In the genomic region with DNA sequence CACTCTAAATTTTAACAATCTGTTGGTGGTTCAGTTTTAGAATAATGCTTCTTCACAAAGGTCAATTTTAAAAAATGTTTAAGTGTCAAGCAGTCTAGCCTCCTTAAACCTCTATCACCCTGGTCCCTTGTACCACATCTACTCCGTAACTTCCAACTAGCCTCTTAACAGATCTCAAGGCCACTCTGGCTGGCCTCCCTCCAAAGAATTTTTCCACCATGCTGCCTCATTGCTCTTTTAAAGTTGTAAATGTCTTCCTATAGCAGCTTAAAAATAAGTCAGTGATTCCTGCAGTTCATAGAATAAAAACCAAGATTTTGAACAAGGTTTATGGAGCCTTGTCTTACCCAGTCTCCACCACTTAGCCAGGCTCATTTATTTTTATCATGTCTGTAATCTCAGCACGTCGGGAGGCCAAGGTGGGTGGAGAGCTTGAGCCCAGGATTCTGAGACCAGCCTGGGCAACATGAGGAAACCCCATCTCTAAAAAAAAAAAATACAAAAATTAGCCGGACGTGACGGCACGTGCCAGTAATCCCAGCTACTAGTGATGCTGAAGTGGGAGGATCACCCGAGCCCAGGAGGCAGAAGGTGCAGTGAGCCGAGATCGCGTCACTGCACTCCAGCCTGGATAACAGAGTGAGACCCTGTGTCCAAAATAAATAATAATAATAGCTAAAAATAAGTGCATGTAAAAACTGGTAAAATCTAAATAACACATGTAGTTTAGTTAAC, we compare ENCODE assay signal across 26 cellular contexts.
"Had no signal": no experiment of that assay in that cellular context is flagged by ENCODE, and none has a peak within 500 bp of the region (broad histone marks: within the 10 kb centered on the region; RNA-seq: fewer than 3 reads in every experiment).

No MANE protein-coding gene starts in this region.

- H3K27ac ChIP-seq: esophagus muscularis mucosa, heart right ventricle, neutrophil, parathyroid adenoma, sigmoid colon, spleen, vagina had no signal

- H3K36me3 ChIP-seq: esophagus muscularis mucosa, heart right ventricle, neutrophil, sigmoid colon, spleen, tibial artery, vagina had no signal

- ATAC-seq: activated naive CD8-positive, alpha-beta T cell treated with anti-CD3 and anti-CD28 coated beads, Interleukin-2, amount 50 U/mL, for 24 hours; naive thymus-derived CD8-positive, alpha-beta T cell; stimulated activated naive B cell treated with anti-CD40 and anti-IgM and Interleukin-4, amounts not matched to agents 10 μg/mL and 1 μg/mL and 100 μg/mL, for 72 hours had no signal

- H3K4me1 Mint-ChIP-seq: activated naive CD4-positive, alpha-beta T cell treated with anti-CD3 and anti-CD28 coated beads, Interleukin-2, amount 10 ng/mL, durations not matched to agents 7 days and 5 days; activated naive CD8-positive, alpha-beta T cell treated with anti-CD3 and anti-CD28 coated beads, Interleukin-2, amount 50 U/mL, for 24 hours had no signal

- H2AFZ ChIP-seq: parathyroid adenoma had no signal

- H3K9ac ChIP-seq: parathyroid adenoma had no signal

- H3K9me3 ChIP-seq: esophagus muscularis mucosa, heart right ventricle, neutrophil, sigmoid colon, spleen, tibial artery, vagina had no signal

- H3K4me3 Mint-ChIP-seq: activated naive CD4-positive, alpha-beta T cell treated with anti-CD3 and anti-CD28 coated beads, Interleukin-2, amount 10 ng/mL, durations not matched to agents 7 days and 5 days; activated naive CD8-positive, alpha-beta T cell treated with anti-CD3 and anti-CD28 coated beads, Interleukin-2, amount 50 U/mL, for 24 hours; naive thymus-derived CD8-positive, alpha-beta T cell; stimulated activated naive B cell treated with anti-CD40 and anti-IgM and Interleukin-4, amounts not matched to agents 10 μg/mL and 1 μg/mL and 100 μg/mL, for 72 hours had no signal

- H3K79me2 ChIP-seq: parathyroid adenoma had no signal

- H3K4me3 ChIP-seq: esophagus muscularis mucosa, heart right ventricle, sigmoid colon, spleen, tibial artery, vagina had no signal

- DNase-seq: activated CD4-positive, CD25-positive, alpha-beta regulatory T cell treated with anti-CD3 and anti-CD28 coated beads, Interleukin-2, amount 50 U/mL, for 72 hours; activated CD8-positive, alpha-beta memory T cell treated with anti-CD3 and anti-CD28 coated beads for 24 hours; activated CD8-positive, alpha-beta memory T cell treated with anti-CD3 and anti-CD28 coated beads, Interleukin-2, amount 50 U/mL, for 48 hours; activated effector memory CD4-positive, alpha-beta T cell treated with Interleukin-2 at 50 U/mL for 16 hours; activated naive CD4-positive, alpha-beta T cell treated with anti-CD3 and anti-CD28 coated beads, Interleukin-2, amount 10 ng/mL, durations not matched to agents 7 days and 5 days; activated naive CD8-positive, alpha-beta T cell treated with anti-CD3 and anti-CD28 coated beads, Interleukin-2, amount 50 U/mL, for 24 hours; activated T-cell treated with anti-CD3 and anti-CD28 coated beads, Interleukin-2, amount 50 U/mL, for 48 hours; anterior cingulate cortex; cerebellar nuclear complex; dermis blood vessel endothelial cell; effector memory CD4-positive, alpha-beta T cell; heart right ventricle; kidney glomerular epithelial cell; mesenchymal stem cell; naive thymus-derived CD8-positive, alpha-beta T cell; sigmoid colon; spleen; stimulated activated naive B cell treated with anti-CD40 and anti-IgM and Interleukin-4, amounts not matched to agents 10 μg/mL and 1 μg/mL and 100 μg/mL, for 72 hours; T1000; tibial artery had no signal

- FAIRE-seq: bronchial epithelial cell, endothelial cell of umbilical vein had no signal

- H3K4me1 ChIP-seq: esophagus muscularis mucosa, parathyroid adenoma, sigmoid colon, spleen, vagina had no signal

- H3K36me3 Mint-ChIP-seq: activated naive CD4-positive, alpha-beta T cell treated with anti-CD3 and anti-CD28 coated beads, Interleukin-2, amount 10 ng/mL, durations not matched to agents 7 days and 5 days; naive thymus-derived CD8-positive, alpha-beta T cell; stimulated activated naive B cell treated with anti-CD40 and anti-IgM and Interleukin-4, amounts not matched to agents 10 μg/mL and 1 μg/mL and 100 μg/mL, for 72 hours had no signal

- H3K27me3 ChIP-seq: esophagus muscularis mucosa, heart right ventricle, neutrophil, sigmoid colon, spleen, tibial artery, vagina had no signal

- H3K9me3 Mint-ChIP-seq: activated naive CD4-positive, alpha-beta T cell treated with anti-CD3 and anti-CD28 coated beads, Interleukin-2, amount 10 ng/mL, durations not matched to agents 7 days and 5 days; activated naive CD8-positive, alpha-beta T cell treated with anti-CD3 and anti-CD28 coated beads, Interleukin-2, amount 50 U/mL, for 24 hours; stimulated activated naive B cell treated with anti-CD40 and anti-IgM and Interleukin-4, amounts not matched to agents 10 μg/mL and 1 μg/mL and 100 μg/mL, for 72 hours had no signal

- H3K27ac Mint-ChIP-seq: activated naive CD4-positive, alpha-beta T cell treated with anti-CD3 and anti-CD28 coated beads, Interleukin-2, amount 10 ng/mL, durations not matched to agents 7 days and 5 days; activated naive CD8-positive, alpha-beta T cell treated with anti-CD3 and anti-CD28 coated beads, Interleukin-2, amount 50 U/mL, for 24 hours; naive thymus-derived CD8-positive, alpha-beta T cell; stimulated activated naive B cell treated with anti-CD40 and anti-IgM and Interleukin-4, amounts not matched to agents 10 μg/mL and 1 μg/mL and 100 μg/mL, for 72 hours had no signal

- H3K27me3 Mint-ChIP-seq: activated naive CD4-positive, alpha-beta T cell treated with anti-CD3 and anti-CD28 coated beads, Interleukin-2, amount 10 ng/mL, durations not matched to agents 7 days and 5 days; activated naive CD8-positive, alpha-beta T cell treated with anti-CD3 and anti-CD28 coated beads, Interleukin-2, amount 50 U/mL, for 24 hours; stimulated activated naive B cell treated with anti-CD40 and anti-IgM and Interleukin-4, amounts not matched to agents 10 μg/mL and 1 μg/mL and 100 μg/mL, for 72 hours had no signal
